ENCODE assay signal across 6 cellular contexts in the genomic region with DNA sequence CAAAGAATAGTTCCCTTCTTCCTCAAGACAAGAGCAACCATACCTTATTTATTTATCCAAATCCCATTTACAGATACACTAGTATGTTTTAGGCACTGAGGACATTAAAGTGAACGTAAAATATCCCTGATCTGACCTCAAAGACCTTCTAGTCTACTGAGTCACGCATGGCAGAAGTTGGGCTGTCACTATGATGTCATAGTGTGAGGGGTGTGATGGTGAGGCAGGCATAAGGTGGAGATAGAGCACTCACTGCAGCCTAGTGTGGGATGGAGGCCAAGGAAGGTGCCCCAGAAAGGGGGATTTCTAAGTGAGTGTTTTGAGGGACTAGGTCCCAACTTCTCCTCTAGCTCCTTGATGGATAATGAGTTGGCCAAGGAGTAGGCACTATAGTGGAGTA.
"Had no signal": no experiment of that assay in that cellular context is flagged by ENCODE, and none has a peak within 500 bp of the region (broad histone marks: within the 10 kb centered on the region; RNA-seq: fewer than 3 reads in every experiment).

No MANE protein-coding gene starts in this region.

- ATAC-seq: K562 had no signal

- H3K27ac ChIP-seq: HL-60 had no signal

- DNase-seq: IMR-90, KBM-7, KG1 had no signal

- H3K4me3 ChIP-seq: K562 had no signal

- FAIRE-seq: HTR-8/SVneo, K562 had no signal
